15 cellular contexts compared by ENCODE assay signal in genomic region chr11:134749040-134749586, GRCh38.
"Had no signal": no experiment of that assay in that cellular context is flagged by ENCODE, and none has a peak within 500 bp of the region (broad histone marks: within the 10 kb centered on the region; RNA-seq: fewer than 3 reads in every experiment).

No MANE protein-coding gene starts in this region.

- H3K4me1 ChIP-seq: ascending aorta, foreskin keratinocyte, left lung, sigmoid colon had no signal

- H2AFZ ChIP-seq: hepatocyte had no signal

- H3K36me3 Mint-ChIP-seq: activated naive CD4-positive, alpha-beta T cell treated with anti-CD3 and anti-CD28 coated beads, Interleukin-2, amount 50 U/mL, for 24 hours; naive B cell had no signal

- H3K4me1 Mint-ChIP-seq: activated naive CD4-positive, alpha-beta T cell treated with anti-CD3 and anti-CD28 coated beads, Interleukin-2, amount 50 U/mL, for 24 hours had no signal

- H3K9me3 Mint-ChIP-seq: activated naive CD4-positive, alpha-beta T cell treated with anti-CD3 and anti-CD28 coated beads, Interleukin-2, amount 50 U/mL, for 24 hours had no signal

- H3K79me2 ChIP-seq: hepatocyte had no signal

- H3K9me3 ChIP-seq: ascending aorta, mucosa of descending colon, ovary had no signal

- H3K27ac Mint-ChIP-seq: activated naive CD4-positive, alpha-beta T cell treated with anti-CD3 and anti-CD28 coated beads, Interleukin-2, amount 50 U/mL, for 24 hours; naive B cell had no signal

- H3K27me3 ChIP-seq: ascending aorta, foreskin keratinocyte, hepatocyte, ovary, sigmoid colon had no signal

- DNase-seq: activated CD4-positive, CD25-positive, alpha-beta regulatory T cell treated with anti-CD3 and anti-CD28 coated beads, Interleukin-2, amount 50 U/mL, for 72 hours; activated gamma-delta T cell; foreskin keratinocyte; left lung; mammary epithelial cell; mucosa of descending colon; naive B cell; ovary; sigmoid colon; stimulated activated CD8-positive, alpha-beta memory T cell treated with anti-CD3 and anti-CD28 coated beads, Interleukin-4, amount 100 ng/mL, for 48 hours; stimulated activated naive CD4-positive, alpha-beta T cell; T1000 had no signal

- H3K27ac ChIP-seq: ascending aorta, foreskin keratinocyte, hepatocyte, left lung, ovary, sigmoid colon had no signal

- H3K36me3 ChIP-seq: ascending aorta, left lung, ovary, sigmoid colon had no signal

- H3K4me3 Mint-ChIP-seq: activated naive CD4-positive, alpha-beta T cell treated with anti-CD3 and anti-CD28 coated beads, Interleukin-2, amount 50 U/mL, for 24 hours had no signal

- H3K4me2 ChIP-seq: hepatocyte had no signal

- H3K4me3 ChIP-seq: ascending aorta, hepatocyte, left lung, mucosa of descending colon, ovary, sigmoid colon had no signal
